ENCODE assay signal across 8 cellular contexts in genomic region chr15:50134524-50135024, GRCh38. TPM values are rescaled to one million over a fixed set of nuclear protein-coding genes. Genes with fewer than 3 reads are reported as not detected.
A peak's percentile ranks its signal among the peaks of the same experiment; 100 is the strongest.
DNase-seq lines count a peak whose midpoint lies in the region; ATAC-seq lines count a peak whose summit lies in the region.

No MANE protein-coding gene starts in this region.

- no peak overlapping the region for H3K4me3 ChIP-seq in H7 (ENCODE audit: insufficient read depth, low read depth, low read length)

- H3K27me3 ChIP-seq in H7 (ENCODE audit: control insufficient read depth, insufficient read depth, low read length): no peaks in the 10 kb centered on the region

- DNase-seq in SIG-M5 treated with dmso at 0.1 percent for 504 hours (lab: John Stamatoyannopoulos, UW; ENCODE audit: unreplicated experiment) (peak; percentile 95), foreskin melanocyte (peak; percentile 79), RPMI8226 (no peak), iPS-NIHi11 (ENCODE audit: low spot score) (no peak), NCI-H2171 (lab: John Stamatoyannopoulos, UW) (no peak), H7 (no peak)

- peak; percentile 70 for ATAC-seq in GM18870 (IDR thresholded peaks at IDR 0.05; ENCODE audit: unreplicated experiment)
- peak; percentile 78 for ATAC-seq in HG02973 (IDR thresholded peaks at IDR 0.05; ENCODE audit: unreplicated experiment)

- H3K36me3 ChIP-seq in H7 (replicated peaks; ENCODE audit: control insufficient read depth, insufficient read depth, low read length): no peaks in the 10 kb centered on the region

RNA-seq across cellular contexts. Expression of gene ATP8B4, which starts 15.5 kb away (rescaled TPM):
- not detected in 2 replicates for total RNA-seq in H7 (2014; rRNA removed; shearing (Covaris generic))

RNA-seq across cellular contexts. Expression of gene SLC27A2, which starts 47.4 kb away (rescaled TPM):
- total RNA-seq in H7 (2014; rRNA removed; shearing (Covaris generic)): 1.1 and 1.6 TPM in 2 replicates

Comparison
In these comparisons a context has a peak if more than half of its experiments do, and no peak if none do; other contexts are left out.
1. DNase-seq: peak in SIG-M5 treated with dmso at 0.1 percent for 504 hours (single experiment) and foreskin melanocyte (single experiment); none in RPMI8226 (single experiment), iPS-NIHi11 (single experiment), NCI-H2171 (single experiment) and H7 (single experiment).